In genomic region chr19:10565567-10566407, GRCh38 we compare ENCODE assay signal across 8 cellular contexts. TPM values are rescaled to one million over a fixed set of nuclear protein-coding genes. Genes with fewer than 3 reads are reported as not detected.
DNase-seq lines count a peak whose midpoint lies in the region; ATAC-seq and TF ChIP-seq lines count a peak whose summit lies in the region.

Gene KRI1, minus strand, starts transcription at chr19:10566010. Its CDS starts 11 bp downstream, at chr19:10565999.

- peaks cover 40% of the 10 kb centered on the region for H3K4me1 Mint-ChIP-seq in activated naive CD4-positive, alpha-beta T cell treated with anti-CD3 and anti-CD28 coated beads, Interleukin-2, amount 50 U/mL, for 24 hours

- peak; percentile 54 for ATAC-seq in HG02588 (IDR thresholded peaks at IDR 0.05; ENCODE audit: unreplicated experiment)
- ATAC-seq in SK-N-SH treated with all-trans-retinoic acid at 6 μM for 48 hours = peak; percentile 79

- POLR2A ChIA-PET in GM10248 (lab: Yijun Ruan, JAX) = interaction anchor here (0.7 kb wide), 1 partner anchor 817 kb away, joined by 4 read pairs; no protein-coding TSS in a partner anchor

- H3K36me3 ChIP-seq in osteoblast (ENCODE audit: insufficient read depth, low read length) = peaks cover 14% of the 10 kb centered on the region
- no peaks in the 10 kb centered on the region for H3K36me3 ChIP-seq in testis (ENCODE audit: low read depth, missing control alignments)

- H3K27me3 Mint-ChIP-seq in activated naive CD4-positive, alpha-beta T cell treated with anti-CD3 and anti-CD28 coated beads, Interleukin-2, amount 50 U/mL, for 24 hours = no peaks in the 10 kb centered on the region

- H3K9me3 Mint-ChIP-seq in activated naive CD4-positive, alpha-beta T cell treated with anti-CD3 and anti-CD28 coated beads, Interleukin-2, amount 50 U/mL, for 24 hours = no peaks in the 10 kb centered on the region

- H3K27ac ChIP-seq in osteoblast (ENCODE audit: low read depth, low read length) (peak within 1 kb of the TSS; percentile 66), testis (peak within 1 kb of the TSS; percentile 85 to 90)

- peak within 1 kb of the TSS; percentile 99 for H3K4me3 Mint-ChIP-seq in activated naive CD4-positive, alpha-beta T cell treated with anti-CD3 and anti-CD28 coated beads, Interleukin-2, amount 50 U/mL, for 24 hours

- TF ChIP-seq POLR2A in testis (IDR thresholded peaks at IDR 0.05) = peak; percentile 65

- DNase-seq in GM10248 (ENCODE audit: extremely low spot score) (peak; percentile 98), NCI-H1092 treated with DMSO at 0.1 percent for 48 hours (lab: John Stamatoyannopoulos, UW) (peak; percentile 96), glomerular visceral epithelial cell (ENCODE audit: extremely low spot score) (peak; percentile 99), osteoblast (ENCODE audit: insufficient read length, low spot score, missing footprints) (peak; percentile 100), testis (peak; percentile 98)

- peak within 1 kb of the TSS; percentile 99 for H3K27ac Mint-ChIP-seq in activated naive CD4-positive, alpha-beta T cell treated with anti-CD3 and anti-CD28 coated beads, Interleukin-2, amount 50 U/mL, for 24 hours

- no peak for TF ChIP-seq CTCF in GM10248 (IDR thresholded peaks at IDR 0.05; ENCODE audit: control extremely low read depth, extremely low read depth, low read depth, missing control alignments)
- TF ChIP-seq CTCF in osteoblast (IDR thresholded peaks at IDR 0.05; ENCODE audit: extremely low read depth, low read depth, low read length) = peak; percentile 15
- TF ChIP-seq CTCF in testis (IDR thresholded peaks at IDR 0.05) = peak in 2 of 3 experiments; percentile 36 to 45

- H3K9me3 ChIP-seq in osteoblast (ENCODE audit: low read depth, low read length) (no peaks in the 10 kb centered on the region), testis (no peaks in the 10 kb centered on the region)

- H3K27me3 ChIP-seq in osteoblast (ENCODE audit: insufficient read depth, low read length) = no peaks in the 10 kb centered on the region
- no peaks in the 10 kb centered on the region for H3K27me3 ChIP-seq in testis

- H3K79me2 ChIP-seq in osteoblast (ENCODE audit: insufficient read depth, low read length) = peaks cover 28% of the 10 kb centered on the region

- WGBS in testis, 2 donors = 1% methylated on average over 52 to 75 of the region's 94 CpGs

- H3K36me3 Mint-ChIP-seq in activated naive CD4-positive, alpha-beta T cell treated with anti-CD3 and anti-CD28 coated beads, Interleukin-2, amount 50 U/mL, for 24 hours = peaks cover 6% of the 10 kb centered on the region

- intact Hi-C loops in testis (cut with DNase I; ENCODE audit: low total_unique reads) = no loop called here

- CTCF ChIA-PET in GM10248 (lab: Yijun Ruan, JAX) = interaction anchor here (1.0 to 5.6 kb wide), 3 partner anchors 15 to 78 kb away, joined by 5 to 46 read pairs (median 11); no protein-coding TSS in a partner anchor

- H2AFZ ChIP-seq in osteoblast (ENCODE audit: low read length) = peak within 1 kb of the TSS; percentile 86

- H4K20me1 ChIP-seq in osteoblast (ENCODE audit: insufficient read depth, low read length) = no peaks in the 10 kb centered on the region

- H3K4me3 ChIP-seq in osteoblast (ENCODE audit: insufficient read depth, low read length) (peak within 1 kb of the TSS; percentile 93), testis (peak within 1 kb of the TSS; percentile 83 to 90)

- H3K4me1 ChIP-seq in osteoblast (ENCODE audit: insufficient read depth, low read length) = peaks cover 33% of the 10 kb centered on the region
- H3K4me1 ChIP-seq in testis = peaks cover 22% of the 10 kb centered on the region

- peak within 1 kb of the TSS; percentile 81 for H3K4me2 ChIP-seq in osteoblast (ENCODE audit: insufficient read depth, low read length)

TF ChIP-seq in SK-N-SH treated with all-trans-retinoic acid at 6 μM for 48 hours, 23 proteins besides CTCF, POLR2A, EP300 and RAD21:
- TF ChIP-seq TSHZ2 (CRISPR knock-in tag; IDR thresholded peaks at IDR 0.05) = 0 out of 2 replicates have a peak, but pooled peaks have one; percentile 28
- TF ChIP-seq BACH2 (CRISPR knock-in tag; IDR thresholded peaks at IDR 0.05; ENCODE audit: borderline replicate concordance) = no peak
TF ChIP-seq in SK-N-SH treated with all-trans-retinoic acid at 6 μM for 48 hours: peak in this region for 1.

RNA-seq across cellular contexts. Expression of gene KRI1, which starts in this region (rescaled TPM):
- total RNA-seq in osteoblast (5.4 and 5.9 TPM in 2 replicates), testis (10 to 100 TPM; 33.7 to 34.6 TPM)
- 48.3 TPM for polyA plus RNA-seq in testis (ENCODE audit: insufficient read depth, low read depth, low replicate concordance)

Comparison
In these comparisons a context has a peak if more than half of its experiments do, and no peak if none do; other contexts are left out.
1. Peak in every context shown above with its lines: DNase-seq, ATAC-seq, H3K4me3 ChIP-seq and H3K27ac ChIP-seq.